Comparison of ENCODE assay signal across 8 cellular contexts in genomic region chr16:589658-590159, GRCh38. TPM values are rescaled to one million over a fixed set of nuclear protein-coding genes. Genes with fewer than 3 reads are reported as not detected.
DNase-seq lines count a peak whose midpoint lies in the region; ATAC-seq and TF ChIP-seq lines count a peak whose summit lies in the region.

Gene RAB40C (plus strand): TSS chr16:590066. CDS start chr16:590292, 226 bp downstream.

- no peaks in the 10 kb centered on the region for H3K9me3 ChIP-seq in right atrium auricular region
- H3K9me3 ChIP-seq in uterus, result no peaks in the 10 kb centered on the region

- peaks cover 0 to 50% of the 10 kb centered on the region in 2 donors for H3K4me1 ChIP-seq in right atrium auricular region
- peaks cover 0 to 21% of the 10 kb centered on the region in 2 donors for H3K4me1 ChIP-seq in uterus

- peak within 1 kb of the TSS; percentile 96 to 97 for H3K27ac ChIP-seq in right atrium auricular region
- H3K27ac ChIP-seq in uterus, result peak within 1 kb of the TSS; percentile 97 to 98

- peak within 1 kb of the TSS; percentile 78 to 92 for H3K4me3 ChIP-seq in right atrium auricular region
- peak within 1 kb of the TSS; percentile 72 to 90 for H3K4me3 ChIP-seq in uterus

- no peaks in the 10 kb centered on the region for H3K27me3 ChIP-seq in right atrium auricular region
- no peaks in the 10 kb centered on the region for H3K27me3 ChIP-seq in uterus

- no peaks in the 10 kb centered on the region for H3K36me3 ChIP-seq in right atrium auricular region
- no peaks in the 10 kb centered on the region for H3K36me3 ChIP-seq in uterus

- intact Hi-C loops in T-helper 2 cell treated with Interferon-gamma antibody and Interleukin-4, amounts not matched to agents 100 ng/mL and 5 ng/mL, for 36 hours (cut with micrococcal nuclease), result loop anchor here (1.0 to 5.0 kb wide), 5 partner anchors 23 to 1023 kb away; partner anchors contain the start of genes CAPN15, CRAMP1, IFT140 and METTL26
- intact Hi-C loops in uterus (cut with DNase I; ENCODE audit: low total_unique reads), result no loop called here

- peak; percentile 96 for DNase-seq in NCI-H187 treated with DMSO at 0.1 percent for 48 hours (lab: John Stamatoyannopoulos, UW)
- DNase-seq in anterior cingulate cortex (lab: John Stamatoyannopoulos, UW), result peak; percentile 92 to 100 (median 98)
- DNase-seq in right atrium auricular region (ENCODE audit: low spot score), result peak; percentile 100
- peak; percentile 94 for DNase-seq in pulmonary artery endothelial cell (ENCODE audit: low read depth, low spot score)
- DNase-seq in uterus, result peak; percentile 98 to 99

- TF ChIP-seq CTCF in right atrium auricular region (IDR thresholded peaks at IDR 0.05) (no peak), uterus (IDR thresholded peaks at IDR 0.05) (peak in 2 of 4 experiments; percentile 9 to 14)

- ATAC-seq in GM18502 (IDR thresholded peaks at IDR 0.05; ENCODE audit: poor library complexity, unreplicated experiment) (peak; percentile 70), HG02970 (IDR thresholded peaks at IDR 0.05; ENCODE audit: low FRiP score, unreplicated experiment) (peak; percentile 71)

- no peak for TF ChIP-seq POLR2A in uterus (IDR thresholded peaks at IDR 0.05)

RNA-seq across cellular contexts. Expression of gene RAB40C, which starts in this region (rescaled TPM):
- total RNA-seq in T-helper 2 cell treated with Interferon-gamma antibody and Interleukin-4, amounts not matched to agents 100 ng/mL and 5 ng/mL, for 36 hours, result 13.6 and 16.3 TPM in 2 replicates
- total RNA-seq in right atrium auricular region (10 to 100 TPM; 11.1 to 13.5 TPM), pulmonary artery endothelial cell (11.9 and 12.9 TPM in 2 replicates), uterus (10 to 100 TPM in 2 of 4 donors, 1 to 10 TPM in 1, under 1 TPM in 1; 0.59 to 25.4 (median 14.3) TPM)

Comparison
In these comparisons a context has a peak if more than half of its experiments do, and no peak if none do; other contexts are left out.
1. Peak in every context shown above with its lines: DNase-seq, ATAC-seq, H3K4me3 ChIP-seq and H3K27ac ChIP-seq.